ENCODE assay signal across 1 cellular context in the genomic region with DNA sequence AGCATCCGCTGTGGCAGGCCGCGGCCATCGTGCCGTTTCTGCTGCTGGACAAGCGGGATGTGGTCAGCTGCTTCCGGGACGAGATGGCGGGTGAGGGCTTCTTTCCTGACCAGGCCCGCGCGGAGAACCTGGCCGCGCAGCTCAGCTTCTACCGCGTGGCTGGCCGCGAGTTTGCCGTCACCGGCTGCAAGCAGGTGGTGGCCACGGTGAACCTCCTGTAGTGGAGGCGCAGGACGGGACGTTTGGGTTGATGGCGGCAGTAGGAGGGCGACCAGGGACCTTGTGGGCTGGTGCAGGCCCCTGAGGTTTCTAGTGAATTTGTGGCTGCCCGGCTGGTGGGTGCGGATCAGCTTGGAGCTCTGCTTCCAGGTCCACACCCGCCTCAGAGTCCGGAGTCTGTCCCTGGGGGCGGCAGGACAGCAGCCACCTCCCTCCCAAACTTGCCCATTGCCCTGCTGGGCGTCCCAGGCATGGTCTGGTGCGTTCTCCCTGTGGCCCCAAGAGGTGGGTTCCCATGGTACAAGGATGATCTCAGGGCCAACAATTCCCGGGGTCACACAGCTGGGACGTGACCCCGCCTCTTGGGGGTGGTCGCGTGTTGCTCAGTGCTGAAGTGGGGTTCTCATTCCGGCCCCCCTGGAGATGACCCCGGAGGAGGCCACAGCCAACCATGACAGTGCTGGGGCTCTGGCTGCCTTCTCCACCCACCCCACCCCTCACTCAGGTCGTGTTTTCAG.
TF ChIP-seq lines count a peak whose summit lies in the region.

No MANE protein-coding gene starts in this region.

TF ChIP-seq in SK-N-SH, 30 proteins besides CTCF, POLR2A, EP300 and RAD21:
- no peak for TF ChIP-seq NFIC (IDR thresholded peaks at IDR 0.05; ENCODE audit: borderline replicate concordance)
- TF ChIP-seq ELF1 (IDR thresholded peaks at IDR 0.05) = no peak
- no peak for TF ChIP-seq MXI1 (IDR thresholded peaks at IDR 0.05; ENCODE audit: low read depth, low read length)
- TF ChIP-seq FOXM1 (IDR thresholded peaks at IDR 0.05; ENCODE audit: low read depth) = no peak
- TF ChIP-seq, protein P1, sequence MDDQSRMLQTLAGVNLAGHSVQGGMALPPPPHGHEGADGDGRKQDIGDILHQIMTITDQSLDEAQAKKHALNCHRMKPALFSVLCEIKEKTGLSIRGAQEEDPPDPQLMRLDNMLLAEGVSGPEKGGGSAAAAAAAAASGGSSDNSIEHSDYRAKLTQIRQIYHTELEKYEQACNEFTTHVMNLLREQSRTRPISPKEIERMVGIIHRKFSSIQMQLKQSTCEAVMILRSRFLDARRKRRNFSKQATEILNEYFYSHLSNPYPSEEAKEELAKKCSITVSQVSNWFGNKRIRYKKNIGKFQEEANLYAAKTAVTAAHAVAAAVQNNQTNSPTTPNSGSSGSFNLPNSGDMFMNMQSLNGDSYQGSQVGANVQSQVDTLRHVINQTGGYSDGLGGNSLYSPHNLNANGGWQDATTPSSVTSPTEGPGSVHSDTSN (IDR thresholded peaks at IDR 0.05) = no peak
- no peak for TF ChIP-seq RXRA (IDR thresholded peaks at IDR 0.05; ENCODE audit: borderline replicate concordance, low read depth)
- TF ChIP-seq, protein P2, sequence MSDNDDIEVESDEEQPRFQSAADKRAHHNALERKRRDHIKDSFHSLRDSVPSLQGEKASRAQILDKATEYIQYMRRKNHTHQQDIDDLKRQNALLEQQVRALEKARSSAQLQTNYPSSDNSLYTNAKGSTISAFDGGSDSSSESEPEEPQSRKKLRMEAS (IDR thresholded peaks at IDR 0.05; ENCODE audit: low read depth) = no peak
- no peak for TF ChIP-seq POLR2AphosphoS5 (IDR thresholded peaks at IDR 0.05; ENCODE audit: low read depth, low read length)
- no peak for TF ChIP-seq FOXJ3 (CRISPR knock-in tag; IDR thresholded peaks at IDR 0.05)
- TF ChIP-seq, protein P3, sequence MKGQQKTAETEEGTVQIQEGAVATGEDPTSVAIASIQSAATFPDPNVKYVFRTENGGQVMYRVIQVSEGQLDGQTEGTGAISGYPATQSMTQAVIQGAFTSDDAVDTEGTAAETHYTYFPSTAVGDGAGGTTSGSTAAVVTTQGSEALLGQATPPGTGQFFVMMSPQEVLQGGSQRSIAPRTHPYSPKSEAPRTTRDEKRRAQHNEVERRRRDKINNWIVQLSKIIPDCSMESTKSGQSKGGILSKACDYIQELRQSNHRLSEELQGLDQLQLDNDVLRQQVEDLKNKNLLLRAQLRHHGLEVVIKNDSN (IDR thresholded peaks at IDR 0.05; ENCODE audit: borderline replicate concordance, low read depth) = no peak
- no peak for TF ChIP-seq TEAD4 (IDR thresholded peaks at IDR 0.05; ENCODE audit: borderline replicate concordance, insufficient read depth)
- TF ChIP-seq TCF12 (IDR thresholded peaks at IDR 0.05) = no peak
- TF ChIP-seq CHD2 (IDR thresholded peaks at IDR 0.05; ENCODE audit: low read length, partially characterized antibody) = no peak
TF ChIP-seq in SK-N-SH: peak in this region for 0.
